15 cellular contexts compared by ENCODE assay signal in genomic region chr6:3777695-3778461, GRCh38.
"Had no signal": no experiment of that assay in that cellular context is flagged by ENCODE, and none has a peak within 500 bp of the region (broad histone marks: within the 10 kb centered on the region; RNA-seq: fewer than 3 reads in every experiment).

No MANE protein-coding gene starts in this region.

- H3K36me3 ChIP-seq: adrenal gland, transverse colon had no signal

- H3K27ac ChIP-seq: adrenal gland, coronary artery, parathyroid adenoma, transverse colon had no signal

- H3K4me3 ChIP-seq: adrenal gland, coronary artery, transverse colon had no signal

- H3K4me1 ChIP-seq: transverse colon had no signal

- H3K9me3 ChIP-seq: adrenal gland, transverse colon had no signal

- ATAC-seq: activated T-cell treated with anti-CD3 and anti-CD28 coated beads, Interleukin-2, amount 50 U/mL, for 4 hours had no signal

- DNase-seq: activated CD4-positive, alpha-beta T cell treated with anti-CD3 and anti-CD28 coated beads for 1 hour; activated CD4-positive, alpha-beta T cell treated with anti-CD3 and anti-CD28 coated beads, Interleukin-2, amount 50 U/mL, for 48 hours; activated CD8-positive, alpha-beta memory T cell treated with anti-CD3 and anti-CD28 coated beads, Interleukin-2, amount 10 ng/mL, durations not matched to agents 7 days and 5 days; activated effector memory CD4-positive, alpha-beta T cell treated with anti-CD3 and anti-CD28 coated beads, Interleukin-2, amount 50 U/mL, for 16 hours; activated T-cell treated with anti-CD3 and anti-CD28 coated beads, Interleukin-2, amount 50 U/mL, for 4 hours; adrenal gland; caudate nucleus; effector CD4-positive, alpha-beta T cell; head of caudate nucleus; stimulated activated naive B cell treated with anti-CD40 and anti-IgM and Interleukin-4, amounts not matched to agents 10 μg/mL and 1 μg/mL and 100 μg/mL, for 72 hours; transverse colon had no signal

- H3K27me3 ChIP-seq: adrenal gland, transverse colon had no signal

- H3K9ac ChIP-seq: parathyroid adenoma had no signal

- H3K79me2 ChIP-seq: parathyroid adenoma had no signal

- FAIRE-seq: endothelial cell of umbilical vein, frontal cortex had no signal

- H2AFZ ChIP-seq: parathyroid adenoma had no signal
